27 cellular contexts compared by ENCODE assay signal in genomic region chr14:93707475-93707874, GRCh38.
"Had no signal": no experiment of that assay in that cellular context is flagged by ENCODE, and none has a peak within 500 bp of the region (broad histone marks: within the 10 kb centered on the region; RNA-seq: fewer than 3 reads in every experiment).

No MANE protein-coding gene starts in this region.

- DNase-seq: effector CD8-positive, alpha-beta T cell; endodermal cell; foreskin melanocyte; glutamatergic neuron; heart right ventricle; hippocampal formation; immature natural killer cell; islet precursor cell; kidney glomerular epithelial cell; left ventricle myocardium superior; lower lobe of right lung; naive thymus-derived CD8-positive, alpha-beta T cell; nephron progenitor cell; nucleus accumbens; right cardiac atrium; stimulated activated CD4-positive, alpha-beta T cell treated with anti-CD3 and anti-CD28 coated beads, Interleukin-2, amount 100 ng/mL, for 24 hours; stimulated activated CD4-positive, alpha-beta T cell treated with anti-CD3 and anti-CD28 coated beads, Interleukin-4, amount 100 ng/mL, for 24 hours; stimulated activated naive CD4-positive, alpha-beta T cell treated with Interleukin-2 at 50 U/mL for 16 hours; stomach; trophoblast cell had no signal

- H3K4me1 ChIP-seq: heart right ventricle, lower lobe of right lung, prostate gland, sigmoid colon, stomach, vagina had no signal

- H3K27me3 ChIP-seq: heart right ventricle, sigmoid colon, thyroid gland, vagina had no signal

- H3K36me3 ChIP-seq: heart right ventricle, lower lobe of right lung, prostate gland, sigmoid colon, stomach, thyroid gland, vagina had no signal

- H3K27ac ChIP-seq: epithelial cell of prostate, heart right ventricle, lower lobe of right lung, prostate gland, sigmoid colon, vagina had no signal

- H3K9me3 ChIP-seq: heart right ventricle, lower lobe of right lung, prostate gland, sigmoid colon, stomach, thyroid gland, vagina had no signal

- ATAC-seq: esophagus mucosa; lower lobe of right lung; naive thymus-derived CD8-positive, alpha-beta T cell; stimulated activated effector memory CD8-positive, alpha-beta T cell treated with anti-CD3 and anti-CD28 coated beads, Interleukin-12 subunit alpha, Interleukin-12 subunit beta, amount 100 ng/mL, for 72 hours had no signal

- H3K4me3 ChIP-seq: heart right ventricle, lower lobe of right lung, prostate gland, sigmoid colon, stomach, thyroid gland, vagina had no signal
